In genomic region chr3:24137958-24138875, GRCh38 we compare ENCODE assay signal across 15 cellular contexts.
A peak's percentile ranks its signal among the peaks of the same experiment; 100 is the strongest.
DNase-seq lines count a peak whose midpoint lies in the region; ATAC-seq and TF ChIP-seq lines count a peak whose summit lies in the region.
"Had no signal": no experiment of that assay in that cellular context is flagged by ENCODE, and none has a peak within 500 bp of the region (broad histone marks: within the 10 kb centered on the region; RNA-seq: fewer than 3 reads in every experiment).

No MANE protein-coding gene starts in this region.

- peak; percentile 59 for DNase-seq in DMS79 (lab: John Stamatoyannopoulos, UW)
- peak; percentile 37 for DNase-seq in NCI-H146 treated with DMSO at 0.1 percent for 48 hours (lab: John Stamatoyannopoulos, UW; ENCODE audit: unreplicated experiment)
- peak; percentile 30 for DNase-seq in amniotic epithelial cell (ENCODE audit: low read depth)
- peak in 1 of 3 donors; percentile 24 for DNase-seq in mucosa of descending colon
- DNase-seq in activated CD4-positive, alpha-beta T cell treated with anti-CD3 and anti-CD28 coated beads, Interleukin-2, amount 10 ng/mL, durations not matched to agents 7 days and 5 days: no peak
- DNase-seq in NCI-H1436 (lab: John Stamatoyannopoulos, UW): no peak
- no peak for DNase-seq in HCEC 1CT
- DNase-seq: activated T-cell treated with anti-CD3 and anti-CD28 coated beads for 4 hours, endodermal cell, hippocampal formation had no signal

- no peak overlapping the region for H3K4me3 Mint-ChIP-seq in activated CD4-positive, alpha-beta T cell treated with anti-CD3 and anti-CD28 coated beads, Interleukin-2, amount 10 ng/mL, durations not matched to agents 7 days and 5 days
- H3K4me3 Mint-ChIP-seq: CD14-positive monocyte, endodermal cell, mesothelial cell of epicardium had no signal

- H3K4me3 ChIP-seq in mucosa of descending colon: no peak overlapping the region
- H3K4me3 ChIP-seq: HAP-1, PC-9 had no signal

- H3K9me3 Mint-ChIP-seq in activated CD4-positive, alpha-beta T cell treated with anti-CD3 and anti-CD28 coated beads, Interleukin-2, amount 10 ng/mL, durations not matched to agents 7 days and 5 days: no peaks in the 10 kb centered on the region
- H3K9me3 Mint-ChIP-seq: endodermal cell, mesothelial cell of epicardium had no signal

- no peaks in the 10 kb centered on the region for H3K4me1 Mint-ChIP-seq in activated CD4-positive, alpha-beta T cell treated with anti-CD3 and anti-CD28 coated beads, Interleukin-2, amount 10 ng/mL, durations not matched to agents 7 days and 5 days
- H3K4me1 Mint-ChIP-seq: endodermal cell had no signal

- no peaks in the 10 kb centered on the region for H3K36me3 Mint-ChIP-seq in activated CD4-positive, alpha-beta T cell treated with anti-CD3 and anti-CD28 coated beads, Interleukin-2, amount 10 ng/mL, durations not matched to agents 7 days and 5 days (ENCODE audit: low read depth)
- H3K36me3 Mint-ChIP-seq: CD14-positive monocyte, mesothelial cell of epicardium had no signal

- H3K9me3 ChIP-seq in mucosa of descending colon: no peaks in the 10 kb centered on the region
- H3K9me3 ChIP-seq: HAP-1 had no signal

- ATAC-seq in mucosa of descending colon (peak; percentile 13), HG02885 (IDR thresholded peaks at IDR 0.05; ENCODE audit: poor library complexity, unreplicated experiment) (no peak)

- no peaks in the 10 kb centered on the region for H3K4me1 ChIP-seq in mucosa of descending colon (ENCODE audit: low read depth)
- H3K4me1 ChIP-seq: HAP-1 had no signal

- H3K27ac Mint-ChIP-seq in activated CD4-positive, alpha-beta T cell treated with anti-CD3 and anti-CD28 coated beads, Interleukin-2, amount 10 ng/mL, durations not matched to agents 7 days and 5 days: no peak overlapping the region
- H3K27ac Mint-ChIP-seq: CD14-positive monocyte, endodermal cell, mesothelial cell of epicardium had no signal

- H3K27me3 Mint-ChIP-seq in activated CD4-positive, alpha-beta T cell treated with anti-CD3 and anti-CD28 coated beads, Interleukin-2, amount 10 ng/mL, durations not matched to agents 7 days and 5 days: no peaks in the 10 kb centered on the region

- no peaks in the 10 kb centered on the region for H3K36me3 ChIP-seq in mucosa of descending colon (ENCODE audit: low read depth)
- H3K36me3 ChIP-seq: HAP-1 had no signal

- POLR2A ChIA-PET in activated CD4-positive, alpha-beta T cell treated with anti-CD3 and anti-CD28 coated beads, Interleukin-2, amount 10 ng/mL, durations not matched to agents 7 days and 5 days (lab: Charles Lee): interaction anchor here (0.6 kb wide), 1 partner anchor 1783 kb away, joined by 3 read pairs; no protein-coding TSS in a partner anchor

- intact Hi-C loops in mucosa of descending colon (cut with DNase I, micrococcal nuclease): no loop called here

- CTCF ChIA-PET in activated CD4-positive, alpha-beta T cell treated with anti-CD3 and anti-CD28 coated beads, Interleukin-2, amount 10 ng/mL, durations not matched to agents 7 days and 5 days (lab: Charles Lee): no interaction called here

- no peak for TF ChIP-seq CTCF in mucosa of descending colon (IDR thresholded peaks at IDR 0.05)

Comparison
In these comparisons a context has a peak if more than half of its experiments do, and no peak if none do; other contexts are left out.
1. DNase-seq: peak in DMS79 (single experiment), NCI-H146 treated with DMSO at 0.1 percent for 48 hours (single experiment) and amniotic epithelial cell (single experiment); none in activated CD4-positive, alpha-beta T cell treated with anti-CD3 and anti-CD28 coated beads, Interleukin-2, amount 10 ng/mL, durations not matched to agents 7 days and 5 days (single experiment), NCI-H1436 (single experiment) and HCEC 1CT (single experiment).